ENCODE assay signal across 8 cellular contexts in genomic region chr9:98974994-98975712, GRCh38. TPM values are rescaled to one million over a fixed set of nuclear protein-coding genes. Genes with fewer than 3 reads are reported as not detected.
DNase-seq lines count a peak whose midpoint lies in the region; ATAC-seq and TF ChIP-seq lines count a peak whose summit lies in the region.

No MANE protein-coding gene starts in this region.

- H3K9me3 Mint-ChIP-seq in CD8-positive, alpha-beta T cell: no peaks in the 10 kb centered on the region

- intact Hi-C loops in CD8-positive, alpha-beta T cell (cut with DNase I, micrococcal nuclease): loop anchor here (1.0 to 5.0 kb wide), 3 partner anchors 25 to 1622 kb away; no protein-coding TSS in a partner anchor
- intact Hi-C loops in esophagus squamous epithelium (cut with DNase I): no loop called here

- H3K9me3 ChIP-seq in CD8-positive, alpha-beta T cell (ENCODE audit: low read length): no peaks in the 10 kb centered on the region
- H3K9me3 ChIP-seq in OCI-LY1 (ENCODE audit: low read length): no peaks in the 10 kb centered on the region
- no peaks in the 10 kb centered on the region for H3K9me3 ChIP-seq in esophagus squamous epithelium

- H3K27me3 Mint-ChIP-seq in CD8-positive, alpha-beta T cell (ENCODE audit: low read depth): peaks cover 7% of the 10 kb centered on the region

- peak; percentile 66 to 88 (median 72) for DNase-seq in CD8-positive, alpha-beta T cell
- DNase-seq in HK-2 (ENCODE audit: unreplicated experiment): peak; percentile 85
- peak; percentile 77 for DNase-seq in activated T-cell treated with anti-CD3 and anti-CD28 coated beads for 4 hours
- DNase-seq in esophagus squamous epithelium (lab: John Stamatoyannopoulos, UW): no peak
- peak; percentile 73 for DNase-seq in myocyte (ENCODE audit: low read depth)
- peak; percentile 66 for DNase-seq in stimulated activated CD8-positive, alpha-beta memory T cell treated with anti-CD3 and anti-CD28 coated beads, Interleukin-7, amount 100 ng/mL, for 24 hours (ENCODE audit: low read depth)

- peak overlapping the region; percentile 93 for H3K4me2 ChIP-seq in OCI-LY1 (ENCODE audit: low read length)

- 2 to 40% methylated on average over 9 to 20 of the region's 33 CpGs for WGBS in esophagus squamous epithelium, 2 donors

- no peak overlapping the region for H2AFZ ChIP-seq in OCI-LY1 (ENCODE audit: low read length)

- H3K4me3 Mint-ChIP-seq in CD8-positive, alpha-beta T cell: peak overlapping the region; percentile 67

- no peak for TF ChIP-seq POLR2A in esophagus squamous epithelium (IDR thresholded peaks at IDR 0.05)

- POLR2A ChIA-PET in CD8-positive, alpha-beta T cell (lab: Charles Lee): interaction anchor here (1.3 kb wide), 2 partner anchors 159 to 175 kb away, joined by 3 to 5 read pairs; no protein-coding TSS in a partner anchor

- no peak overlapping the region for H3K27ac Mint-ChIP-seq in CD8-positive, alpha-beta T cell

- peaks cover 18% of the 10 kb centered on the region for H3K4me1 ChIP-seq in CD8-positive, alpha-beta T cell (ENCODE audit: insufficient read depth, low read length)
- H3K4me1 ChIP-seq in OCI-LY1 (ENCODE audit: insufficient read depth, low read length, severe bottlenecking): peaks cover 22% of the 10 kb centered on the region
- peaks cover 0 to 73% (median 33%) of the 10 kb centered on the region in 3 donors for H3K4me1 ChIP-seq in esophagus squamous epithelium

- peaks cover 6% of the 10 kb centered on the region for H3K4me1 Mint-ChIP-seq in CD8-positive, alpha-beta T cell (ENCODE audit: low read depth)

- no peak overlapping the region for H3K27ac ChIP-seq in CD8-positive, alpha-beta T cell (ENCODE audit: low read depth, low read length)
- H3K27ac ChIP-seq in OCI-LY1 (ENCODE audit: low read depth, low read length, poor library complexity, severe bottlenecking): no peak overlapping the region
- peak overlapping the region in 3 of 4 donors; percentile 61 to 72 (median 68) for H3K27ac ChIP-seq in esophagus squamous epithelium

- CTCF ChIA-PET in CD8-positive, alpha-beta T cell (lab: Charles Lee): interaction anchor here (0.6 to 5.6 kb wide), 35 partner anchors 8 to 256 kb away, joined by 3 to 101 read pairs (median 4); no protein-coding TSS in a partner anchor

- peak overlapping the region; percentile 33 for H3K4me3 ChIP-seq in CD8-positive, alpha-beta T cell (ENCODE audit: low read depth, low read length)
- peak overlapping the region; percentile 57 for H3K4me3 ChIP-seq in OCI-LY1 (ENCODE audit: low read depth, low read length, poor library complexity, severe bottlenecking)
- peak overlapping the region in 2 of 4 donors; percentile 17 to 54 for H3K4me3 ChIP-seq in esophagus squamous epithelium

- H3K27me3 ChIP-seq in CD8-positive, alpha-beta T cell (ENCODE audit: insufficient read depth, low read length): no peaks in the 10 kb centered on the region
- peaks cover 3% of the 10 kb centered on the region; the same call in 1 of the 2 replicates for H3K27me3 ChIP-seq in OCI-LY1 (ENCODE audit: insufficient read depth, low read length)
- peaks cover 0 to 13% (median 0%) of the 10 kb centered on the region in 4 donors for H3K27me3 ChIP-seq in esophagus squamous epithelium

- no peaks in the 10 kb centered on the region for H3K9me2 ChIP-seq in OCI-LY1 (ENCODE audit: low read depth, low read length)

- peak overlapping the region; percentile 58; the same call in 1 of the 2 replicates for H3K9ac ChIP-seq in OCI-LY1 (ENCODE audit: low read length)

- no peaks in the 10 kb centered on the region for H3K36me3 Mint-ChIP-seq in CD8-positive, alpha-beta T cell

- TF ChIP-seq CTCF in CD8-positive, alpha-beta T cell (IDR thresholded peaks at IDR 0.05): peak; percentile 97
- peak; percentile 97 for TF ChIP-seq CTCF in OCI-LY1 (IDR thresholded peaks at IDR 0.05; ENCODE audit: low read length)
- peak; percentile 90 to 98 (median 94) for TF ChIP-seq CTCF in esophagus squamous epithelium (IDR thresholded peaks at IDR 0.05)

- no peaks in the 10 kb centered on the region for H3K79me2 ChIP-seq in OCI-LY1 (ENCODE audit: insufficient read depth, low read length)

- ATAC-seq in CD8-positive, alpha-beta T cell: peak; percentile 99
- ATAC-seq in GM19452 (IDR thresholded peaks at IDR 0.05; ENCODE audit: unreplicated experiment): peak; percentile 84

- H3K36me3 ChIP-seq in CD8-positive, alpha-beta T cell (ENCODE audit: insufficient read depth, low read length): no peaks in the 10 kb centered on the region
- H3K36me3 ChIP-seq in OCI-LY1 (ENCODE audit: insufficient read depth, low read length) (no peaks in the 10 kb centered on the region), esophagus squamous epithelium (no peaks in the 10 kb centered on the region)

- no peaks in the 10 kb centered on the region for H3F3A ChIP-seq in OCI-LY1 (ENCODE audit: insufficient read depth, low read length)

- H4K20me1 ChIP-seq in OCI-LY1 (ENCODE audit: insufficient read depth, low read length): no peaks in the 10 kb centered on the region

RNA-seq across cellular contexts. Expression of gene COL15A1, which starts 31.4 kb away (rescaled TPM):
- not detected for total RNA-seq in CD8-positive, alpha-beta T cell
- total RNA-seq in esophagus squamous epithelium (10 to 100 TPM in 2 of 4 donors, 1 to 10 TPM in 2; 3.4 to 33.2 (median 9.7) TPM), myocyte (5.0 and 7.0 TPM in 2 replicates)
- 181 TPM for polyA plus RNA-seq in myocyte (2012)

Comparison
In these comparisons a context has a peak if more than half of its experiments do, and no peak if none do; other contexts are left out.
1. H3K27ac ChIP-seq: peak in esophagus squamous epithelium (3 of 4); none in CD8-positive, alpha-beta T cell (single experiment) and OCI-LY1 (single experiment).
2. Peak in every context shown above with its lines, with median percentiles within 50 percentile points of each other: CTCF ChIP-seq.